ENCODE assay signal across 23 cellular contexts in the genomic region with DNA sequence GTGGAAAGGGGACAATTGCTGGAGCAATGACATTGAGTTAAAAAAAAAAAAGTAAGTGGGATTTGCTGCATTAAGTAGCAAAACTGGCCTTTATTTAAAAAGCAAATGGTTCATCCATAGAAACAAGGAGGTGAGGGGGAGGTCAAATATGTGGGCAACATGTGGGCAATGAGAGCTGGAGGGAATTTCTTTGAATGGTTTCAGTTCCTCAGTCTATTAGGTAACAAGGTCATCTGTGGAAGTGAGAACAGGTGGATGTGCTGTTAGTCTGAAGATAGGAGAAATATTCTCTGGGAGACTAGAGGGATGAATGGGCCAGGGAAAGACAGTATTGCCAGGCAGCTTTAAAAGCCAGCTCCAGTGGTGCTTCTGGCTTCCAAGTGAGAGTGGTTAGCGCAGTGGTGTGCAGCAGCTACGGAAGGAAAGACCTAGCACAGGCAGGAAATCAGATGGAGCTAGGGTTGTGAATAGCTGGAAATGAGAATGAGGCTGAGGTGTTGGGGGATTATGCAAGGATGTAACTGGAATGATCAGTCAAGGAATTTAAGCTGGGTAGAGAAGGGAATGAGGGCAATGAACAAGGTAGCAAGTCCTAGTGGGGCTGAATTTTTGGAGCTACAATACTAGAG.
DNase-seq lines count a peak whose midpoint lies in the region; ATAC-seq and TF ChIP-seq lines count a peak whose summit lies in the region.
"Had no signal": no experiment of that assay in that cellular context is flagged by ENCODE, and none has a peak within 500 bp of the region (broad histone marks: within the 10 kb centered on the region; RNA-seq: fewer than 3 reads in every experiment).

No MANE protein-coding gene starts in this region.

- H3K27ac ChIP-seq in osteoblast (ENCODE audit: low read depth, low read length) (no peak overlapping the region), left lung (no peak overlapping the region)
- H3K27ac ChIP-seq: KMS-11, left ventricle myocardium inferior, neural progenitor cell, tibial nerve had no signal

- H4K20me1 ChIP-seq in osteoblast (ENCODE audit: insufficient read depth, low read length): no peaks in the 10 kb centered on the region

- H3K36me3 ChIP-seq in osteoblast (ENCODE audit: insufficient read depth, low read length): no peaks in the 10 kb centered on the region
- H3K36me3 ChIP-seq in left lung: no peaks in the 10 kb centered on the region
- H3K36me3 ChIP-seq: left ventricle myocardium inferior, neural progenitor cell, tibial nerve had no signal

- no peak overlapping the region for H3K4me2 ChIP-seq in osteoblast (ENCODE audit: insufficient read depth, low read length)
- H3K4me2 ChIP-seq: KMS-11, neural progenitor cell had no signal

- TF ChIP-seq CTCF in osteoblast (IDR thresholded peaks at IDR 0.05; ENCODE audit: extremely low read depth, low read depth, low read length) (no peak), left lung (IDR thresholded peaks at IDR 0.05) (no peak)

- H3K4me3 Mint-ChIP-seq in stimulated activated memory B cell treated with anti-CD40 and anti-IgM and Interleukin-4, amounts not matched to agents 10 μg/mL and 1 μg/mL and 100 μg/mL, for 72 hours: no peak overlapping the region
- H3K4me3 Mint-ChIP-seq: neural progenitor cell; stimulated activated naive CD8-positive, alpha-beta T cell treated with anti-CD3 and anti-CD28 coated beads, Interleukin-15, amount 100 ng/mL, for 72 hours had no signal

- H3K9me3 Mint-ChIP-seq in stimulated activated memory B cell treated with anti-CD40 and anti-IgM and Interleukin-4, amounts not matched to agents 10 μg/mL and 1 μg/mL and 100 μg/mL, for 72 hours: peaks cover 6% of the 10 kb centered on the region
- H3K9me3 Mint-ChIP-seq: neural progenitor cell had no signal

- intact Hi-C loops in left lung (cut with DNase I): no loop called here

- H3K9me3 ChIP-seq in osteoblast (ENCODE audit: low read depth, low read length) (peaks cover 4% of the 10 kb centered on the region), left lung (no peaks in the 10 kb centered on the region)
- H3K9me3 ChIP-seq: left ventricle myocardium inferior, tibial nerve had no signal

- H3K79me2 ChIP-seq in osteoblast (ENCODE audit: insufficient read depth, low read length): no peaks in the 10 kb centered on the region

- DNase-seq in osteoblast (ENCODE audit: insufficient read length, low spot score, missing footprints) (no peak), left lung (no peak)
- DNase-seq: activated CD4-positive, alpha-beta T cell treated with anti-CD3 and anti-CD28 coated beads, Interleukin-2, amount 50 U/mL, for 48 hours; amniotic stem cell; cortex of kidney; H7; head of caudate nucleus; left ventricle myocardium inferior; NCI-H1092; NCI-H2029 treated with DMSO at 0.1 percent for 48 hours; NCI-H446 treated with DMSO at 0.1 percent for 48 hours; small intestine; stimulated activated CD4-positive, alpha-beta T cell treated with anti-CD3 and anti-CD28 coated beads, Interleukin-4, amount 100 ng/mL, for 1 hour; stimulated activated naive CD8-positive, alpha-beta T cell treated with anti-CD3 and anti-CD28 coated beads, Interleukin-15, amount 100 ng/mL, for 72 hours; T-helper 2 cell had no signal

- no peaks in the 10 kb centered on the region for H3K27me3 Mint-ChIP-seq in stimulated activated memory B cell treated with anti-CD40 and anti-IgM and Interleukin-4, amounts not matched to agents 10 μg/mL and 1 μg/mL and 100 μg/mL, for 72 hours

- H3K4me3 ChIP-seq in osteoblast (ENCODE audit: insufficient read depth, low read length) (no peak overlapping the region), left lung (no peak overlapping the region)
- H3K4me3 ChIP-seq: left ventricle myocardium inferior, neural progenitor cell, tibial nerve had no signal

- H3K4me1 Mint-ChIP-seq in stimulated activated memory B cell treated with anti-CD40 and anti-IgM and Interleukin-4, amounts not matched to agents 10 μg/mL and 1 μg/mL and 100 μg/mL, for 72 hours: peaks cover 11% of the 10 kb centered on the region
- H3K4me1 Mint-ChIP-seq: stimulated activated naive CD8-positive, alpha-beta T cell treated with anti-CD3 and anti-CD28 coated beads, Interleukin-15, amount 100 ng/mL, for 72 hours had no signal

- H3K27ac Mint-ChIP-seq in stimulated activated memory B cell treated with anti-CD40 and anti-IgM and Interleukin-4, amounts not matched to agents 10 μg/mL and 1 μg/mL and 100 μg/mL, for 72 hours: no peak overlapping the region
- H3K27ac Mint-ChIP-seq: neural progenitor cell had no signal

- ATAC-seq in GM18870 (IDR thresholded peaks at IDR 0.05; ENCODE audit: unreplicated experiment) (peak; percentile 57), HG02623 (IDR thresholded peaks at IDR 0.05; ENCODE audit: unreplicated experiment) (peak; percentile 57), HG03457 (IDR thresholded peaks at IDR 0.05; ENCODE audit: unreplicated experiment) (peak; percentile 59), esophagus mucosa (no peak), left lung (no peak)
- peak; percentile 56 for ATAC-seq in stimulated activated memory B cell treated with anti-CD40 and anti-IgM and Interleukin-4, amounts not matched to agents 10 μg/mL and 1 μg/mL and 100 μg/mL, for 72 hours
- ATAC-seq: stimulated activated naive CD8-positive, alpha-beta T cell treated with anti-CD3 and anti-CD28 coated beads, Interleukin-15, amount 100 ng/mL, for 72 hours had no signal

- no peaks in the 10 kb centered on the region for H3K36me3 Mint-ChIP-seq in stimulated activated memory B cell treated with anti-CD40 and anti-IgM and Interleukin-4, amounts not matched to agents 10 μg/mL and 1 μg/mL and 100 μg/mL, for 72 hours
- H3K36me3 Mint-ChIP-seq: neural progenitor cell had no signal

- no peak overlapping the region for H2AFZ ChIP-seq in osteoblast (ENCODE audit: low read length)
- H2AFZ ChIP-seq: neural progenitor cell had no signal

- no peaks in the 10 kb centered on the region for H3K27me3 ChIP-seq in osteoblast (ENCODE audit: insufficient read depth, low read length)
- no peaks in the 10 kb centered on the region for H3K27me3 ChIP-seq in left lung
- H3K27me3 ChIP-seq: neural progenitor cell, tibial nerve had no signal

- H3K4me1 ChIP-seq in osteoblast (ENCODE audit: insufficient read depth, low read length) (no peaks in the 10 kb centered on the region), left lung (no peaks in the 10 kb centered on the region)
- H3K4me1 ChIP-seq: left ventricle myocardium inferior, neural progenitor cell, tibial nerve had no signal

Comparison
In these comparisons a context has a peak if more than half of its experiments do, and no peak if none do; other contexts are left out.
1. ATAC-seq: peak in GM18870 (single experiment), HG02623 (single experiment), HG03457 (single experiment) and stimulated activated memory B cell treated with anti-CD40 and anti-IgM and Interleukin-4, amounts not matched to agents 10 μg/mL and 1 μg/mL and 100 μg/mL, for 72 hours (single experiment); none in esophagus mucosa (single experiment) and left lung (single experiment).